In genomic region chrX:18933611-18934010, GRCh38 we compare ENCODE assay signal across 1 cellular context.
A peak's percentile ranks its signal among the peaks of the same experiment; 100 is the strongest.
TF ChIP-seq lines count a peak whose summit lies in the region.

No MANE protein-coding gene starts in this region.

TF ChIP-seq in HepG2, 621 proteins besides CTCF, POLR2A, EP300 and RAD21:
- TF ChIP-seq, protein P1, sequence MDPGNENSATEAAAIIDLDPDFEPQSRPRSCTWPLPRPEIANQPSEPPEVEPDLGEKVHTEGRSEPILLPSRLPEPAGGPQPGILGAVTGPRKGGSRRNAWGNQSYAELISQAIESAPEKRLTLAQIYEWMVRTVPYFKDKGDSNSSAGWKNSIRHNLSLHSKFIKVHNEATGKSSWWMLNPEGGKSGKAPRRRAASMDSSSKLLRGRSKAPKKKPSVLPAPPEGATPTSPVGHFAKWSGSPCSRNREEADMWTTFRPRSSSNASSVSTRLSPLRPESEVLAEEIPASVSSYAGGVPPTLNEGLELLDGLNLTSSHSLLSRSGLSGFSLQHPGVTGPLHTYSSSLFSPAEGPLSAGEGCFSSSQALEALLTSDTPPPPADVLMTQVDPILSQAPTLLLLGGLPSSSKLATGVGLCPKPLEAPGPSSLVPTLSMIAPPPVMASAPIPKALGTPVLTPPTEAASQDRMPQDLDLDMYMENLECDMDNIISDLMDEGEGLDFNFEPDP (CRISPR knock-in tag; conservative IDR thresholded peaks at IDR 0.05) = no peak
- TF ChIP-seq, protein P2, sequence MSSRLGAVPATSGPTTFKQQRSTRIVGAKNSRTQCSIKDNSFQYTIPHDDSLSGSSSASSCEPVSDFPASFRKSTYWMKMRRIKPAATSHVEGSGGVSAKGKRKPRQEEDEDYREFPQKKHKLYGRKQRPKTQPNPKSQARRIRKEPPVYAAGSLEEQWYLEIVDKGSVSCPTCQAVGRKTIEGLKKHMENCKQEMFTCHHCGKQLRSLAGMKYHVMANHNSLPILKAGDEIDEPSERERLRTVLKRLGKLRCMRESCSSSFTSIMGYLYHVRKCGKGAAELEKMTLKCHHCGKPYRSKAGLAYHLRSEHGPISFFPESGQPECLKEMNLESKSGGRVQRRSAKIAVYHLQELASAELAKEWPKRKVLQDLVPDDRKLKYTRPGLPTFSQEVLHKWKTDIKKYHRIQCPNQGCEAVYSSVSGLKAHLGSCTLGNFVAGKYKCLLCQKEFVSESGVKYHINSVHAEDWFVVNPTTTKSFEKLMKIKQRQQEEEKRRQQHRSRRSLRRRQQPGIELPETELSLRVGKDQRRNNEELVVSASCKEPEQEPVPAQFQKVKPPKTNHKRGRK (CRISPR knock-in tag; IDR thresholded peaks at IDR 0.05) = no peak
- TF ChIP-seq ZNF280B (CRISPR knock-in tag; IDR thresholded peaks at IDR 0.05; ENCODE audit: borderline replicate concordance) = no peak
- TF ChIP-seq, protein P3, sequence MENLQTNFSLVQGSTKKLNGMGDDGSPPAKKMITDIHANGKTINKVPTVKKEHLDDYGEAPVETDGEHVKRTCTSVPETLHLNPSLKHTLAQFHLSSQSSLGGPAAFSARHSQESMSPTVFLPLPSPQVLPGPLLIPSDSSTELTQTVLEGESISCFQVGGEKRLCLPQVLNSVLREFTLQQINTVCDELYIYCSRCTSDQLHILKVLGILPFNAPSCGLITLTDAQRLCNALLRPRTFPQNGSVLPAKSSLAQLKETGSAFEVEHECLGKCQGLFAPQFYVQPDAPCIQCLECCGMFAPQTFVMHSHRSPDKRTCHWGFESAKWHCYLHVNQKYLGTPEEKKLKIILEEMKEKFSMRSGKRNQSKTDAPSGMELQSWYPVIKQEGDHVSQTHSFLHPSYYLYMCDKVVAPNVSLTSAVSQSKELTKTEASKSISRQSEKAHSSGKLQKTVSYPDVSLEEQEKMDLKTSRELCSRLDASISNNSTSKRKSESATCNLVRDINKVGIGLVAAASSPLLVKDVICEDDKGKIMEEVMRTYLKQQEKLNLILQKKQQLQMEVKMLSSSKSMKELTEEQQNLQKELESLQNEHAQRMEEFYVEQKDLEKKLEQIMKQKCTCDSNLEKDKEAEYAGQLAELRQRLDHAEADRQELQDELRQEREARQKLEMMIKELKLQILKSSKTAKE (CRISPR knock-in tag; IDR thresholded peaks at IDR 0.05; ENCODE audit: borderline replicate concordance) = no peak
- TF ChIP-seq ZNF33A (CRISPR knock-in tag; IDR thresholded peaks at IDR 0.05; ENCODE audit: borderline replicate concordance) = no peak
- no peak for TF ChIP-seq ZNF644 (CRISPR knock-in tag; IDR thresholded peaks at IDR 0.05; ENCODE audit: low read depth)
- peak; percentile 35; the same call in 1 of the 2 replicates for TF ChIP-seq GFI1 (CRISPR knock-in tag; IDR thresholded peaks at IDR 0.05; ENCODE audit: borderline replicate concordance)
- TF ChIP-seq ZNF34 (CRISPR knock-in tag; IDR thresholded peaks at IDR 0.05; ENCODE audit: borderline replicate concordance) = no peak
- TF ChIP-seq ZNF335 (CRISPR knock-in tag; IDR thresholded peaks at IDR 0.05) = no peak
